Comparison of ENCODE assay signal across 8 cellular contexts in genomic region chr10:98030093-98030821, GRCh38. TPM values are rescaled to one million over a fixed set of nuclear protein-coding genes. Genes with fewer than 3 reads are reported as not detected.
DNase-seq lines count a peak whose midpoint lies in the region; ATAC-seq and TF ChIP-seq lines count a peak whose summit lies in the region.

Gene CRTAC1, minus strand, starts transcription at chr10:98030621. Its CDS starts 149 bp downstream, at chr10:98030472.

- no peak for TF ChIP-seq CTCF in AG10803 (conservative IDR thresholded peaks at IDR 0.05; ENCODE audit: low read length)
- TF ChIP-seq CTCF in brain (conservative IDR thresholded peaks at IDR 0.05) = peak in 1 of 2 experiments; percentile 22

- DNase-seq in AG10803 (ENCODE audit: low read depth) (peak; percentile 9), KBM-7 (peak; percentile 20), left colon (peak; percentile 32 to 40), SHP77 (lab: John Stamatoyannopoulos, UW) (no peak), GM19238 (ENCODE audit: insufficient read length, low spot score) (no peak)
- no peak for DNase-seq in stimulated activated naive CD8-positive, alpha-beta T cell treated with anti-CD3 and anti-CD28 coated beads, Interleukin-15, amount 100 ng/mL, for 72 hours

- in situ Hi-C loops in KBM-7 (cut with MboI; ENCODE audit: low pct_unique_long_range_greater_than_20kb, low sequenced_read_pairs) = no loop called here

- H3K4me3 ChIP-seq in AG10803 (ENCODE audit: low read length) = no peak within 1 kb of the TSS

- H3K27me3 Mint-ChIP-seq in brain = peaks cover 73% of the 10 kb centered on the region
- peaks cover 89% of the 10 kb centered on the region for H3K27me3 Mint-ChIP-seq in stimulated activated naive CD8-positive, alpha-beta T cell treated with anti-CD3 and anti-CD28 coated beads, Interleukin-15, amount 100 ng/mL, for 72 hours

- ATAC-seq in left colon = peak; percentile 43
- no peak for ATAC-seq in stimulated activated naive CD8-positive, alpha-beta T cell treated with anti-CD3 and anti-CD28 coated beads, Interleukin-15, amount 100 ng/mL, for 72 hours
- ATAC-seq in GM21619 (IDR thresholded peaks at IDR 0.05; ENCODE audit: unreplicated experiment) = no peak

- H3K4me1 Mint-ChIP-seq in brain = peaks cover 15% of the 10 kb centered on the region
- peaks cover 18% of the 10 kb centered on the region for H3K4me1 Mint-ChIP-seq in stimulated activated naive CD8-positive, alpha-beta T cell treated with anti-CD3 and anti-CD28 coated beads, Interleukin-15, amount 100 ng/mL, for 72 hours

- peaks cover 0 to 2% (median 0%) of the 10 kb centered on the region in 5 experiments for H3K9me3 Mint-ChIP-seq in brain
- no peaks in the 10 kb centered on the region for H3K9me3 Mint-ChIP-seq in stimulated activated naive CD8-positive, alpha-beta T cell treated with anti-CD3 and anti-CD28 coated beads, Interleukin-15, amount 100 ng/mL, for 72 hours

- intact Hi-C loops in left colon (cut with DNase I, micrococcal nuclease) = no loop called here

- no peaks in the 10 kb centered on the region for H3K36me3 Mint-ChIP-seq in brain

- H3K27ac Mint-ChIP-seq in brain = no peak within 1 kb of the TSS
- no peak within 1 kb of the TSS for H3K27ac Mint-ChIP-seq in stimulated activated naive CD8-positive, alpha-beta T cell treated with anti-CD3 and anti-CD28 coated beads, Interleukin-15, amount 100 ng/mL, for 72 hours

- H3K4me3 Mint-ChIP-seq in brain = peak within 1 kb of the TSS; percentile 71 to 87 (median 85)
- H3K4me3 Mint-ChIP-seq in stimulated activated naive CD8-positive, alpha-beta T cell treated with anti-CD3 and anti-CD28 coated beads, Interleukin-15, amount 100 ng/mL, for 72 hours = peak within 1 kb of the TSS; percentile 22 to 31

RNA-seq across cellular contexts. Expression of gene CRTAC1, which starts in this region (rescaled TPM):
- polyA plus RNA-seq in brain (ENCODE audit: insufficient read depth, low read depth, low replicate concordance) = 18.8 TPM
- 1 to 10 TPM in 1 of 2 donors, under 1 TPM in 1; 0.43 to 1.5 TPM for total RNA-seq in left colon

Comparison
In these comparisons a context has a peak if more than half of its experiments do, and no peak if none do; other contexts are left out.
1. DNase-seq: peak in AG10803 (single experiment), KBM-7 (single experiment) and left colon (2 of 2); none in stimulated activated naive CD8-positive, alpha-beta T cell treated with anti-CD3 and anti-CD28 coated beads, Interleukin-15, amount 100 ng/mL, for 72 hours (0 of 2), SHP77 (0 of 2) and GM19238 (single experiment).